ENCODE assay signal across 16 cellular contexts in genomic region chr2:10531874-10532273, GRCh38.
"Had no signal": no experiment of that assay in that cellular context is flagged by ENCODE, and none has a peak within 500 bp of the region (broad histone marks: within the 10 kb centered on the region; RNA-seq: fewer than 3 reads in every experiment).

No MANE protein-coding gene starts in this region.

- H3K9me3 ChIP-seq: psoas muscle, right lobe of liver, transverse colon, vagina had no signal

- H3K4me1 ChIP-seq: psoas muscle, right lobe of liver, transverse colon, vagina had no signal

- DNase-seq: activated CD4-positive, CD25-positive, alpha-beta regulatory T cell treated with anti-CD3 and anti-CD28 coated beads, Interleukin-2, amount 50 U/mL, for 72 hours; activated naive CD8-positive, alpha-beta T cell treated with anti-CD3 and anti-CD28 coated beads, Interleukin-2, amount 10 ng/mL, durations not matched to agents 7 days and 5 days; activated T-cell treated with anti-CD3 and anti-CD28 coated beads, Interleukin-2, amount 50 U/mL, for 48 hours; brain microvascular endothelial cell; effector memory CD4-positive, alpha-beta T cell; foreskin melanocyte; immature natural killer cell; left cardiac atrium; psoas muscle; stimulated activated naive CD8-positive, alpha-beta T cell treated with anti-CD3 and anti-CD28 coated beads, Interleukin-15, Interleukin-2, amounts not matched to agents 100 U/mL and 50 U/mL, for 24 hours; transverse colon had no signal

- H3K27ac Mint-ChIP-seq: activated naive CD8-positive, alpha-beta T cell treated with anti-CD3 and anti-CD28 coated beads, Interleukin-2, amount 10 ng/mL, durations not matched to agents 7 days and 5 days; immature natural killer cell had no signal

- H3K36me3 ChIP-seq: brain microvascular endothelial cell, right lobe of liver, transverse colon, vagina had no signal

- H3K4me3 Mint-ChIP-seq: activated naive CD8-positive, alpha-beta T cell treated with anti-CD3 and anti-CD28 coated beads, Interleukin-2, amount 10 ng/mL, durations not matched to agents 7 days and 5 days; immature natural killer cell; neural crest cell had no signal

- H3K4me3 ChIP-seq: psoas muscle, right lobe of liver, smooth muscle cell, transverse colon, vagina had no signal

- H3K27ac ChIP-seq: brain microvascular endothelial cell, epithelial cell of prostate, psoas muscle, right lobe of liver, transverse colon, vagina had no signal

- H3K36me3 Mint-ChIP-seq: immature natural killer cell had no signal

- H3K27me3 ChIP-seq: brain microvascular endothelial cell, right lobe of liver, transverse colon, vagina had no signal

- H3K9me3 Mint-ChIP-seq: neural crest cell had no signal
